Comparison of ENCODE assay signal across 16 cellular contexts in the genomic region with DNA sequence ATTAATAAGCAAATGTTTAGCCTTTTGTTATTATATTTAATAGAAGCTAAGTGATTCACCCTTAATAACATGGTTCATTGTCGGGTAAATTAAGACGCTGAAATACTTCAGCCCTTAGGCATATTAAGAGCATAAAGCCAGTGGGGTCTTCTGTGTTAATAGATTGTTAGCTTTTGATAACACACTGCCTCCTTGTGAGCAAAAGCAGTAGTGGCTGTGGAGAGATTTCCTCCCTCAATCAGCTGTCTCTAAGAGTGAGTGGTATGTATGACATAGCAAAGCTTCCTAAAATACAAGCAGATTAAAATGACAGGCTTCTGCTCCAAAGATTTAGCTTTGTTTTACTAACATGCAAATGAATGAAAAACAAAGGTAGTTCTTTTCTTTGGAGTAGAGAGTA.
DNase-seq lines count a peak whose midpoint lies in the region; ATAC-seq and TF ChIP-seq lines count a peak whose summit lies in the region.
"Had no signal": no experiment of that assay in that cellular context is flagged by ENCODE, and none has a peak within 500 bp of the region (broad histone marks: within the 10 kb centered on the region; RNA-seq: fewer than 3 reads in every experiment).

No MANE protein-coding gene starts in this region.

- H3K4me1 Mint-ChIP-seq in activated naive CD4-positive, alpha-beta T cell treated with anti-CD3 and anti-CD28 coated beads, Interleukin-2, amount 10 ng/mL, durations not matched to agents 7 days and 5 days = no peaks in the 10 kb centered on the region
- H3K4me1 Mint-ChIP-seq: naive thymus-derived CD4-positive, alpha-beta T cell had no signal

- H3K36me3 Mint-ChIP-seq in activated naive CD4-positive, alpha-beta T cell treated with anti-CD3 and anti-CD28 coated beads, Interleukin-2, amount 10 ng/mL, durations not matched to agents 7 days and 5 days = no peaks in the 10 kb centered on the region
- H3K36me3 Mint-ChIP-seq: naive thymus-derived CD4-positive, alpha-beta T cell had no signal

- CTCF ChIA-PET in activated naive CD4-positive, alpha-beta T cell treated with anti-CD3 and anti-CD28 coated beads, Interleukin-2, amount 10 ng/mL, durations not matched to agents 7 days and 5 days (lab: Charles Lee) = no interaction called here

- H3K27me3 ChIP-seq in tibial artery = no peaks in the 10 kb centered on the region

- no peaks in the 10 kb centered on the region for H3K27me3 Mint-ChIP-seq in activated naive CD4-positive, alpha-beta T cell treated with anti-CD3 and anti-CD28 coated beads, Interleukin-2, amount 10 ng/mL, durations not matched to agents 7 days and 5 days
- H3K27me3 Mint-ChIP-seq: naive thymus-derived CD4-positive, alpha-beta T cell had no signal

- no peaks in the 10 kb centered on the region for H3K36me3 ChIP-seq in tibial artery

- TF ChIP-seq CTCF in LNCAP (IDR thresholded peaks at IDR 0.05) (peak; percentile 38; the same call in 1 of the 2 replicates), astrocyte of the spinal cord (IDR thresholded peaks at IDR 0.05; ENCODE audit: low read depth, low read length) (peak; percentile 29), tibial artery (IDR thresholded peaks at IDR 0.05) (no peak), GM20000 (IDR thresholded peaks at IDR 0.05; ENCODE audit: extremely low read depth, missing control alignments) (no peak)

- H3K27ac ChIP-seq in tibial artery = no peak overlapping the region
- H3K27ac ChIP-seq: dorsolateral prefrontal cortex, skin epidermis had no signal

- H3K4me3 ChIP-seq in astrocyte of the spinal cord (ENCODE audit: low read depth, low read length) (no peak overlapping the region), tibial artery (no peak overlapping the region)
- H3K4me3 ChIP-seq: dorsolateral prefrontal cortex, skin epidermis had no signal

- H3K9me3 Mint-ChIP-seq in activated naive CD4-positive, alpha-beta T cell treated with anti-CD3 and anti-CD28 coated beads, Interleukin-2, amount 10 ng/mL, durations not matched to agents 7 days and 5 days = peaks cover 5% of the 10 kb centered on the region

- no peak overlapping the region for H3K27ac Mint-ChIP-seq in activated naive CD4-positive, alpha-beta T cell treated with anti-CD3 and anti-CD28 coated beads, Interleukin-2, amount 10 ng/mL, durations not matched to agents 7 days and 5 days
- H3K27ac Mint-ChIP-seq: activated T-cell treated with anti-CD3 and anti-CD28 coated beads, Interleukin-2, amount 50 U/mL, for 72 hours; naive thymus-derived CD4-positive, alpha-beta T cell had no signal

- no peaks in the 10 kb centered on the region for H3K9me3 ChIP-seq in tibial artery

- no peak overlapping the region for H3K4me3 Mint-ChIP-seq in activated naive CD4-positive, alpha-beta T cell treated with anti-CD3 and anti-CD28 coated beads, Interleukin-2, amount 10 ng/mL, durations not matched to agents 7 days and 5 days
- H3K4me3 Mint-ChIP-seq: activated T-cell treated with anti-CD3 and anti-CD28 coated beads, Interleukin-2, amount 50 U/mL, for 72 hours; naive thymus-derived CD4-positive, alpha-beta T cell had no signal

- intact Hi-C loops in tibial artery (cut with DNase I; ENCODE audit: low total_unique reads) = no loop called here

- in situ Hi-C loops in astrocyte of the spinal cord (cut with HindIII; ENCODE audit: low sequenced_read_pairs) = no loop called here

- no peak for ATAC-seq in HG02885 (IDR thresholded peaks at IDR 0.05; ENCODE audit: poor library complexity, unreplicated experiment)
- ATAC-seq: activated T-cell treated with anti-CD3 and anti-CD28 coated beads, Interleukin-2, amount 50 U/mL, for 72 hours; naive thymus-derived CD4-positive, alpha-beta T cell had no signal

- peak; percentile 14 for DNase-seq in ELF-1 (ENCODE audit: low read depth, low spot score)
- DNase-seq in astrocyte of the spinal cord (ENCODE audit: low read depth, low spot score) = no peak
- peak; percentile 6 for DNase-seq in left kidney (ENCODE audit: low read depth, low spot score)
- DNase-seq in activated naive CD4-positive, alpha-beta T cell treated with anti-CD3 and anti-CD28 coated beads, Interleukin-2, amount 10 ng/mL, durations not matched to agents 7 days and 5 days = no peak
- DNase-seq in tibial artery = no peak
- no peak for DNase-seq in GM20000 (ENCODE audit: low spot score)
- DNase-seq: activated CD4-positive, alpha-beta T cell treated with anti-CD3 and anti-CD28 coated beads for 1 hour; activated T-cell treated with anti-CD3 and anti-CD28 coated beads, Interleukin-2, amount 50 U/mL, for 72 hours; amniotic stem cell; C1 segment of cervical spinal cord; dorsolateral prefrontal cortex; naive thymus-derived CD4-positive, alpha-beta T cell; NCI-H1694 had no signal

- no peaks in the 10 kb centered on the region for H3K4me1 ChIP-seq in tibial artery

Comparison
In these comparisons a context has a peak if more than half of its experiments do, and no peak if none do; other contexts are left out.
1. DNase-seq: peak in ELF-1 (single experiment) and left kidney (single experiment); none in astrocyte of the spinal cord (single experiment), activated naive CD4-positive, alpha-beta T cell treated with anti-CD3 and anti-CD28 coated beads, Interleukin-2, amount 10 ng/mL, durations not matched to agents 7 days and 5 days (single experiment), tibial artery (0 of 2) and GM20000 (single experiment).
2. CTCF ChIP-seq: peak in LNCAP (single experiment) and astrocyte of the spinal cord (single experiment); none in tibial artery (0 of 2) and GM20000 (single experiment).